1 cellular context compared by ENCODE assay signal in genomic region chr3:9175421-9175820, GRCh38.
TF ChIP-seq lines count a peak whose summit lies in the region.

No MANE protein-coding gene starts in this region.

TF ChIP-seq in HCT116, 20 proteins besides CTCF, POLR2A, EP300 and RAD21 (continued from another document):
- TF ChIP-seq CEBPB (IDR thresholded peaks at IDR 0.05; ENCODE audit: low read depth) (no peak), ELF1 (IDR thresholded peaks at IDR 0.05; ENCODE audit: borderline replicate concordance, low read depth) (no peak), FOSL1 (IDR thresholded peaks at IDR 0.05; ENCODE audit: low read depth) (no peak), SIN3A (IDR thresholded peaks at IDR 0.05; ENCODE audit: low read depth) (no peak), POLR2AphosphoS5 (IDR thresholded peaks at IDR 0.05; ENCODE audit: low read depth, low read length) (no peak), MAX (IDR thresholded peaks at IDR 0.05) (no peak), ZFX (IDR thresholded peaks at IDR 0.05) (no peak)
